9 cellular contexts compared by ENCODE assay signal in genomic region chr3:74883690-74884089, GRCh38.
DNase-seq lines count a peak whose midpoint lies in the region; ATAC-seq, FAIRE-seq and TF ChIP-seq lines count a peak whose summit lies in the region.
"Had no signal": no experiment of that assay in that cellular context is flagged by ENCODE, and none has a peak within 500 bp of the region (broad histone marks: within the 10 kb centered on the region; RNA-seq: fewer than 3 reads in every experiment).

No MANE protein-coding gene starts in this region.

- DNase-seq in MCF 10A (ENCODE audit: unreplicated experiment) (peak; percentile 26), breast epithelium (ENCODE audit: low spot score in 2 of 2) (no peak), Panc1 (ENCODE audit: low read depth, low spot score) (peak; percentile 1), foreskin fibroblast (peak; percentile 3 to 49), urothelium cell line (ENCODE audit: low spot score) (peak; percentile 5), glomerular visceral epithelial cell (ENCODE audit: extremely low spot score) (no peak)
- DNase-seq in CD8-positive, alpha-beta T cell, result no peak
- DNase-seq: stimulated activated naive CD8-positive, alpha-beta T cell treated with anti-CD3 and anti-CD28 coated beads, Interleukin-15, amount 100 ng/mL, for 72 hours had no signal

- CTCF ChIA-PET in MCF 10A (lab: Yijun Ruan, JAX), result interaction anchor here (0.6 to 1.3 kb wide), 2 partner anchors 29 to 42 kb away, joined by 3 to 4 read pairs; no protein-coding TSS in a partner anchor
- CTCF ChIA-PET in Panc1 (lab: Charles Lee), result no interaction called here
- CTCF ChIA-PET in CD8-positive, alpha-beta T cell (lab: Charles Lee), result no interaction called here

- POLR2A ChIA-PET in MCF 10A (lab: Yijun Ruan, JAX) (no interaction called here), Panc1 (lab: Charles Lee) (no interaction called here)
- POLR2A ChIA-PET in CD8-positive, alpha-beta T cell (lab: Charles Lee), result no interaction called here

- H3K4me3 Mint-ChIP-seq in MCF 10A (ENCODE audit: unreplicated experiment), result no peak overlapping the region
- no peak overlapping the region for H3K4me3 Mint-ChIP-seq in CD8-positive, alpha-beta T cell
- H3K4me3 Mint-ChIP-seq: stimulated activated naive CD8-positive, alpha-beta T cell treated with anti-CD3 and anti-CD28 coated beads, Interleukin-15, amount 100 ng/mL, for 72 hours had no signal

- no peaks in the 10 kb centered on the region for H3K4me1 Mint-ChIP-seq in MCF 10A (ENCODE audit: insufficient read depth, unreplicated experiment)
- no peaks in the 10 kb centered on the region for H3K4me1 Mint-ChIP-seq in CD8-positive, alpha-beta T cell (ENCODE audit: low read depth)
- H3K4me1 Mint-ChIP-seq: stimulated activated naive CD8-positive, alpha-beta T cell treated with anti-CD3 and anti-CD28 coated beads, Interleukin-15, amount 100 ng/mL, for 72 hours had no signal

- H3K36me3 Mint-ChIP-seq in MCF 10A (ENCODE audit: insufficient read depth, unreplicated experiment), result no peaks in the 10 kb centered on the region
- no peaks in the 10 kb centered on the region for H3K36me3 Mint-ChIP-seq in CD8-positive, alpha-beta T cell

- H3K4me3 ChIP-seq in breast epithelium (no peak overlapping the region), Panc1 (ENCODE audit: low read depth in 2 of 2, low read length in 2 of 2) (no peak overlapping the region), foreskin fibroblast (ENCODE audit: low read depth in 1 of 2, low read length in 2 of 2) (no peak overlapping the region)
- H3K4me3 ChIP-seq in CD8-positive, alpha-beta T cell (ENCODE audit: low read depth, low read length), result no peak overlapping the region

- TF ChIP-seq CTCF in MCF 10A (IDR thresholded peaks at IDR 0.05; ENCODE audit: unreplicated experiment) (peak; percentile 29), breast epithelium (IDR thresholded peaks at IDR 0.05) (no peak), Panc1 (IDR thresholded peaks at IDR 0.05) (peak; percentile 26), foreskin fibroblast (IDR thresholded peaks at IDR 0.05; ENCODE audit: low read depth, low read length) (peak; percentile 55)
- no peak for TF ChIP-seq CTCF in CD8-positive, alpha-beta T cell (IDR thresholded peaks at IDR 0.05)

- H3K27me3 ChIP-seq in breast epithelium (no peaks in the 10 kb centered on the region), Panc1 (ENCODE audit: control insufficient read depth, insufficient read depth, low read length) (no peaks in the 10 kb centered on the region)
- no peaks in the 10 kb centered on the region for H3K27me3 ChIP-seq in CD8-positive, alpha-beta T cell (ENCODE audit: insufficient read depth, low read length)

- ATAC-seq in Panc1 (no peak), GM18517 (IDR thresholded peaks at IDR 0.05; ENCODE audit: unreplicated experiment) (no peak)
- ATAC-seq in CD8-positive, alpha-beta T cell, result no peak
- ATAC-seq: stimulated activated naive CD8-positive, alpha-beta T cell treated with anti-CD3 and anti-CD28 coated beads, Interleukin-15, amount 100 ng/mL, for 72 hours had no signal

- no peak for FAIRE-seq in urothelium cell line (lab: Jason Lieb, UNC)

- in situ Hi-C loops in Panc1 (cut with HindIII; ENCODE audit: low pct_unique_long_range_greater_than_20kb, low sequenced_read_pairs), result no loop called here

- BruUV-seq in MCF 10A (replicated peaks; lab: Mats Ljungman, UMichigan) (no TSS peak), Panc1 (replicated peaks; lab: Mats Ljungman, UMichigan) (no TSS peak)

- no peak overlapping the region for H3K27ac ChIP-seq in breast epithelium
- H3K27ac ChIP-seq in Panc1 (ENCODE audit: low read length), result no peak overlapping the region
- no peak overlapping the region for H3K27ac ChIP-seq in CD8-positive, alpha-beta T cell (ENCODE audit: low read depth, low read length)

- intact Hi-C loops in MCF 10A (cut with micrococcal nuclease) (loop anchor here (10.0 kb wide), 1 partner anchor 249 kb away; no protein-coding TSS in a partner anchor), breast epithelium (cut with DNase I; ENCODE audit: low total_unique reads) (no loop called here), Panc1 (cut with micrococcal nuclease; ENCODE audit: unreplicated experiment) (no loop called here)
- intact Hi-C loops in CD8-positive, alpha-beta T cell (cut with DNase I, micrococcal nuclease), result no loop called here

- H3K27me3 Mint-ChIP-seq in MCF 10A (ENCODE audit: insufficient read depth, unreplicated experiment), result no peaks in the 10 kb centered on the region
- no peaks in the 10 kb centered on the region for H3K27me3 Mint-ChIP-seq in CD8-positive, alpha-beta T cell (ENCODE audit: low read depth)
- H3K27me3 Mint-ChIP-seq: stimulated activated naive CD8-positive, alpha-beta T cell treated with anti-CD3 and anti-CD28 coated beads, Interleukin-15, amount 100 ng/mL, for 72 hours had no signal

- H3K4me1 ChIP-seq in breast epithelium, result no peaks in the 10 kb centered on the region
- H3K4me1 ChIP-seq in Panc1 (ENCODE audit: control insufficient read depth, insufficient read depth, low read length), result no peaks in the 10 kb centered on the region
- H3K4me1 ChIP-seq in CD8-positive, alpha-beta T cell (ENCODE audit: insufficient read depth, low read length), result no peaks in the 10 kb centered on the region

- no peak for TF ChIP-seq POLR2A in breast epithelium (IDR thresholded peaks at IDR 0.05)

- H3K9me3 ChIP-seq in breast epithelium (no peaks in the 10 kb centered on the region), Panc1 (ENCODE audit: control insufficient read depth, insufficient read depth, low read depth, low read length) (no peaks in the 10 kb centered on the region)
- H3K9me3 ChIP-seq in CD8-positive, alpha-beta T cell (ENCODE audit: low read length), result no peaks in the 10 kb centered on the region

- no peak overlapping the region for H3K27ac Mint-ChIP-seq in MCF 10A (ENCODE audit: low read depth, unreplicated experiment)
- no peak overlapping the region for H3K27ac Mint-ChIP-seq in CD8-positive, alpha-beta T cell
- H3K27ac Mint-ChIP-seq: stimulated activated naive CD8-positive, alpha-beta T cell treated with anti-CD3 and anti-CD28 coated beads, Interleukin-15, amount 100 ng/mL, for 72 hours had no signal

- no peaks in the 10 kb centered on the region for H3K36me3 ChIP-seq in breast epithelium
- no peaks in the 10 kb centered on the region for H3K36me3 ChIP-seq in Panc1 (ENCODE audit: control insufficient read depth, insufficient read depth, low read length)
- no peaks in the 10 kb centered on the region for H3K36me3 ChIP-seq in CD8-positive, alpha-beta T cell (ENCODE audit: insufficient read depth, low read length)

- peaks cover 6% of the 10 kb centered on the region for H3K9me3 Mint-ChIP-seq in MCF 10A (ENCODE audit: unreplicated experiment)
- H3K9me3 Mint-ChIP-seq in CD8-positive, alpha-beta T cell, result peaks cover 20% of the 10 kb centered on the region

Comparison
In these comparisons a context has a peak if more than half of its experiments do, and no peak if none do; other contexts are left out.
1. DNase-seq: peak in MCF 10A (single experiment), Panc1 (single experiment), foreskin fibroblast (2 of 2) and urothelium cell line (single experiment); none in breast epithelium (0 of 2), glomerular visceral epithelial cell (single experiment) and CD8-positive, alpha-beta T cell (0 of 7).
2. CTCF ChIP-seq: peak in MCF 10A (single experiment), Panc1 (single experiment) and foreskin fibroblast (single experiment); none in breast epithelium (0 of 3) and CD8-positive, alpha-beta T cell (single experiment).